Comparison of ENCODE assay signal across 21 cellular contexts in the genomic region with DNA sequence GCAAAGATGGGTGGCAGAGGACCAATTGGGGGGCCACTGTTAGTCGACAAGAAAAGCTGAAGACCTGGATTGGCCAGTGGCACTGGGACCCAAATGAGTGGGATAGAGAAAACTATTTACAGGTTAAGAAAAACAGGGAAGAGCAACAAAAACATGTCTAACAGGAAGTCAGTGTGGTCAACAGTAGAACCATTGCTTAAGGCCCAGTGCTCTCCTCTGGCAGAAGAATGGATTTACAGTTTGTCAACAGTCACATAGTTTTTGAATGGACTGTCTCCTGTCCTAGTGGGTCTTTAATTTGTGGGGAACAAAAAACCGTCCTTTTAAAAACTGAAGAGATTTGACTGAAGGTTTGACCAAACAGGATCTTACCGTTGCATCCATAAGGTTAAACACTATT. TPM values are rescaled to one million over a fixed set of nuclear protein-coding genes. Genes with fewer than 3 reads are reported as not detected.
A peak's percentile ranks its signal among the peaks of the same experiment; 100 is the strongest.
DNase-seq lines count a peak whose midpoint lies in the region; ATAC-seq, FAIRE-seq and TF ChIP-seq lines count a peak whose summit lies in the region.
"Had no signal": no experiment of that assay in that cellular context is flagged by ENCODE, and none has a peak within 500 bp of the region (broad histone marks: within the 10 kb centered on the region; RNA-seq: fewer than 3 reads in every experiment).

No MANE protein-coding gene starts in this region.

- ATAC-seq in left ventricle myocardium superior: no peak
- ATAC-seq in psoas muscle: no peak
- no peak for ATAC-seq in GM21526 (IDR thresholded peaks at IDR 0.05; ENCODE audit: low FRiP score, unreplicated experiment)
- ATAC-seq: activated CD4-positive, CD25-positive, alpha-beta regulatory T cell treated with anti-CD3 and anti-CD28 coated beads, Interleukin-2, amount 50 U/mL, for 24 hours; stimulated activated effector memory CD8-positive, alpha-beta T cell treated with anti-CD3 and anti-CD28 coated beads, Interleukin-12 subunit alpha, Interleukin-12 subunit beta, amount 100 ng/mL, for 72 hours had no signal

- no peak for FAIRE-seq in kidney (lab: Jason Lieb, UNC)
- FAIRE-seq: astrocyte, colon had no signal

- peak overlapping the region; percentile 69 for H3K27ac Mint-ChIP-seq in dendritic cell treated with granulocyte-macrophage colony-stimulating factor and Interleukin-4, amounts not matched to agents 40 ng/mL and 50 ng/mL, for 4 days
- H3K27ac Mint-ChIP-seq: stimulated activated effector memory CD8-positive, alpha-beta T cell treated with anti-CD3 and anti-CD28 coated beads, Interleukin-12 subunit alpha, Interleukin-12 subunit beta, amount 100 ng/mL, for 72 hours; T-helper 1 cell treated with Interleukin-12 subunit alpha and Interleukin-12 subunit beta and Interleukin-4 antibody, amounts not matched to agents 30 μg/mL and 1 μg/mL, for 36 hours had no signal

- peaks cover 7% of the 10 kb centered on the region for H3K36me3 Mint-ChIP-seq in dendritic cell treated with granulocyte-macrophage colony-stimulating factor and Interleukin-4, amounts not matched to agents 40 ng/mL and 50 ng/mL, for 4 days (ENCODE audit: low read depth)
- H3K36me3 Mint-ChIP-seq: stimulated activated effector memory CD8-positive, alpha-beta T cell treated with anti-CD3 and anti-CD28 coated beads, Interleukin-12 subunit alpha, Interleukin-12 subunit beta, amount 100 ng/mL, for 72 hours had no signal

- H3K9me3 ChIP-seq in right atrium auricular region (no peaks in the 10 kb centered on the region), psoas muscle (no peaks in the 10 kb centered on the region), kidney (ENCODE audit: control insufficient read depth in 1 of 2, low read length in 2 of 2) (no peaks in the 10 kb centered on the region)

- no peaks in the 10 kb centered on the region for H3K36me3 ChIP-seq in right atrium auricular region
- H3K36me3 ChIP-seq in psoas muscle (ENCODE audit: insufficient read depth in 1 of 2, low read depth in 1 of 2): no peaks in the 10 kb centered on the region
- H3K36me3 ChIP-seq in kidney (ENCODE audit: control insufficient read depth in 1 of 2, insufficient read depth in 2 of 2, low read length in 2 of 2): no peaks in the 10 kb centered on the region

- H3K4me3 Mint-ChIP-seq in dendritic cell treated with granulocyte-macrophage colony-stimulating factor and Interleukin-4, amounts not matched to agents 40 ng/mL and 50 ng/mL, for 4 days: no peak overlapping the region
- H3K4me3 Mint-ChIP-seq: stimulated activated effector memory CD8-positive, alpha-beta T cell treated with anti-CD3 and anti-CD28 coated beads, Interleukin-12 subunit alpha, Interleukin-12 subunit beta, amount 100 ng/mL, for 72 hours; T-helper 1 cell treated with Interleukin-12 subunit alpha and Interleukin-12 subunit beta and Interleukin-4 antibody, amounts not matched to agents 30 μg/mL and 1 μg/mL, for 36 hours had no signal

- intact Hi-C loops in left ventricle myocardium superior (cut with micrococcal nuclease): no loop called here
- intact Hi-C loops in dendritic cell treated with granulocyte-macrophage colony-stimulating factor and Interleukin-4, amounts not matched to agents 40 ng/mL and 50 ng/mL, for 4 days (cut with micrococcal nuclease): no loop called here
- intact Hi-C loops in psoas muscle (cut with DNase I): no loop called here
- intact Hi-C loops in kidney (cut with DNase I): no loop called here

- no peaks in the 10 kb centered on the region for H3K27me3 ChIP-seq in right atrium auricular region
- H3K27me3 ChIP-seq in psoas muscle (ENCODE audit: insufficient read depth in 3 of 3, low read length in 2 of 3): no peaks in the 10 kb centered on the region

- no peak overlapping the region for H3K4me3 ChIP-seq in right atrium auricular region
- H3K4me3 ChIP-seq in psoas muscle: no peak overlapping the region
- no peak overlapping the region for H3K4me3 ChIP-seq in kidney (ENCODE audit: low read length in 2 of 2)

- DNase-seq in right atrium auricular region (ENCODE audit: low spot score) (no peak), left ventricle myocardium superior (no peak), psoas muscle (no peak), mesenteric fat pad (ENCODE audit: low spot score) (no peak), kidney (no peak), cortex of kidney (lab: John Stamatoyannopoulos, UW) (no peak)
- DNase-seq: activated effector memory CD4-positive, alpha-beta T cell treated with anti-CD3 and anti-CD28 coated beads, Interleukin-2, amount 50 U/mL, for 16 hours; head of caudate nucleus; islet precursor cell; NCI-H1694; NCI-H226; occipital lobe; SHP77 had no signal

- H3K9me3 Mint-ChIP-seq in dendritic cell treated with granulocyte-macrophage colony-stimulating factor and Interleukin-4, amounts not matched to agents 40 ng/mL and 50 ng/mL, for 4 days: no peaks in the 10 kb centered on the region
- H3K9me3 Mint-ChIP-seq: stimulated activated effector memory CD8-positive, alpha-beta T cell treated with anti-CD3 and anti-CD28 coated beads, Interleukin-12 subunit alpha, Interleukin-12 subunit beta, amount 100 ng/mL, for 72 hours; T-helper 1 cell treated with Interleukin-12 subunit alpha and Interleukin-12 subunit beta and Interleukin-4 antibody, amounts not matched to agents 30 μg/mL and 1 μg/mL, for 36 hours had no signal

- TF ChIP-seq CTCF in right atrium auricular region (IDR thresholded peaks at IDR 0.05) (no peak), psoas muscle (IDR thresholded peaks at IDR 0.05) (no peak), kidney (IDR thresholded peaks at IDR 0.05; ENCODE audit: borderline replicate concordance, extremely low read depth, insufficient read depth) (no peak)

- peak overlapping the region; percentile 39 to 74 for H3K27ac ChIP-seq in right atrium auricular region
- peak overlapping the region; percentile 82 for H3K27ac ChIP-seq in psoas muscle
- H3K27ac ChIP-seq in kidney (ENCODE audit: low read depth in 2 of 2, low read length in 2 of 2): peak overlapping the region in 1 of 2 donors; percentile 33
- H3K27ac ChIP-seq: KMS-11 had no signal

- no peaks in the 10 kb centered on the region for H3K27me3 Mint-ChIP-seq in dendritic cell treated with granulocyte-macrophage colony-stimulating factor and Interleukin-4, amounts not matched to agents 40 ng/mL and 50 ng/mL, for 4 days

- peaks cover 25% of the 10 kb centered on the region for H3K4me1 Mint-ChIP-seq in dendritic cell treated with granulocyte-macrophage colony-stimulating factor and Interleukin-4, amounts not matched to agents 40 ng/mL and 50 ng/mL, for 4 days (ENCODE audit: low read depth)
- H3K4me1 Mint-ChIP-seq: stimulated activated effector memory CD8-positive, alpha-beta T cell treated with anti-CD3 and anti-CD28 coated beads, Interleukin-12 subunit alpha, Interleukin-12 subunit beta, amount 100 ng/mL, for 72 hours had no signal

- no peak overlapping the region for H3K9ac ChIP-seq in kidney (ENCODE audit: low read length in 2 of 2)
- H3K9ac ChIP-seq: KMS-11 had no signal

- peaks cover 0 to 29% of the 10 kb centered on the region in 2 donors for H3K4me1 ChIP-seq in right atrium auricular region
- peaks cover 32% of the 10 kb centered on the region for H3K4me1 ChIP-seq in psoas muscle
- no peaks in the 10 kb centered on the region for H3K4me1 ChIP-seq in kidney (ENCODE audit: control insufficient read depth in 1 of 2, insufficient read depth in 1 of 2, low read depth in 1 of 2, low read length in 2 of 2)

- 76 to 82% (median 78%) methylated on average over 3 of the region's 3 CpGs for WGBS in psoas muscle, 3 donors

RNA-seq across cellular contexts. Expression of a gene that starts 12.1 kb away (rescaled TPM):
- total RNA-seq in right atrium auricular region: 10 to 100 TPM; 43.4 to 45.3 TPM
- total RNA-seq in left ventricle myocardium superior: 46.4 TPM
- 100 to 1,000 TPM in 3 of 4 donors, 10 to 100 TPM in 1; 51.8 to 199 (median 107) TPM for total RNA-seq in psoas muscle
- 100 to 1,000 TPM; 131 to 284 (median 265) TPM for polyA plus RNA-seq in psoas muscle
- total RNA-seq in mesenteric fat pad: 82.8 TPM
- 108 TPM for total RNA-seq in kidney
- 63.5 TPM for polyA plus RNA-seq in kidney (ENCODE audit: insufficient read depth, low read depth, low replicate concordance)

RNA-seq across cellular contexts. Expression of a gene that starts 22.1 kb away (rescaled TPM):
- total RNA-seq in right atrium auricular region (100 to 1,000 TPM; 243 to 555 TPM), left ventricle myocardium superior (1,053 TPM), psoas muscle (1,000 to 10,000 TPM in 3 of 4 donors, 100 to 1,000 TPM in 1; 573 to 7,738 (median 3,937) TPM), mesenteric fat pad (1,141 TPM), kidney (1,836 TPM)
- polyA plus RNA-seq in psoas muscle (over 10,000 TPM in 1 of 3 donors, 1,000 to 10,000 TPM in 2; 5,251 to 11,097 (median 6,044) TPM), kidney (ENCODE audit: insufficient read depth, low read depth, low replicate concordance) (204 TPM)

RNA-seq across cellular contexts. Expression of a gene that starts 46.7 kb away (rescaled TPM):
- total RNA-seq in right atrium auricular region (1 to 10 TPM; 1.5 to 1.6 TPM), left ventricle myocardium superior (4.0 TPM), psoas muscle (1 to 10 TPM; 2.1 to 3.0 (median 2.6) TPM), mesenteric fat pad (11.1 TPM), kidney (20.4 TPM)
- polyA plus RNA-seq in psoas muscle (1 to 10 TPM; 1.8 to 3.0 (median 2.3) TPM), kidney (ENCODE audit: insufficient read depth, low read depth, low replicate concordance) (30.5 TPM)
